In genomic region chr22:44743804-44744211, GRCh38 we compare ENCODE assay signal across 19 cellular contexts. TPM values are rescaled to one million over a fixed set of nuclear protein-coding genes. Genes with fewer than 3 reads are reported as not detected.
"Had no signal": no experiment of that assay in that cellular context is flagged by ENCODE, and none has a peak within 500 bp of the region (broad histone marks: within the 10 kb centered on the region; RNA-seq: fewer than 3 reads in every experiment).

No MANE protein-coding gene starts in this region.

- H3K36me3 ChIP-seq: left ventricle myocardium inferior, neutrophil, vagina had no signal

- H3K79me2 ChIP-seq: parathyroid adenoma had no signal

- H3K9me3 ChIP-seq: body of pancreas, left ventricle myocardium inferior, mucosa of descending colon, neutrophil, vagina had no signal

- H2AFZ ChIP-seq: parathyroid adenoma had no signal

- H3K4me1 ChIP-seq: left ventricle myocardium inferior, parathyroid adenoma, vagina had no signal

- DNase-seq: activated CD4-positive, alpha-beta T cell treated with anti-CD3 and anti-CD28 coated beads for 48 hours; activated CD4-positive, CD25-positive, alpha-beta regulatory T cell; activated CD8-positive, alpha-beta T cell treated with anti-CD3 and anti-CD28 coated beads for 36 hours; activated naive CD4-positive, alpha-beta T cell; activated naive CD8-positive, alpha-beta T cell treated with anti-CD3 and anti-CD28 coated beads for 36 hours; activated T-cell treated with anti-CD3 and anti-CD28 coated beads, Interleukin-2, amount 50 U/mL, for 1 hour; body of pancreas; left ventricle myocardium inferior; mammary epithelial cell; naive B cell; stimulated activated CD4-positive, alpha-beta T cell treated with anti-CD3 and anti-CD28 coated beads, Interleukin-4, amount 100 ng/mL, for 1 hour; stimulated activated naive CD8-positive, alpha-beta T cell treated with anti-CD3 and anti-CD28 coated beads, Interleukin-15, amount 100 ng/mL, for 72 hours; trophoblast cell had no signal

- H3K27me3 ChIP-seq: body of pancreas, vagina had no signal

- H3K27ac ChIP-seq: body of pancreas, left ventricle myocardium inferior, neutrophil, parathyroid adenoma, vagina had no signal

- H3K4me2 ChIP-seq: smooth muscle cell had no signal

- H3K4me3 ChIP-seq: body of pancreas, left ventricle myocardium inferior, mucosa of descending colon, smooth muscle cell, vagina had no signal

RNA-seq across cellular contexts. Expression of gene ARHGAP8, which starts 8.6 kb away (rescaled TPM):
- total RNA-seq: dermis microvascular lymphatic vessel endothelial cell, left ventricle myocardium inferior had no signal
